8 cellular contexts compared by ENCODE assay signal in genomic region chr22:20130739-20131592, GRCh38. TPM values are rescaled to one million over a fixed set of nuclear protein-coding genes. Genes with fewer than 3 reads are reported as not detected.
DNase-seq lines count a peak whose midpoint lies in the region; ATAC-seq and TF ChIP-seq lines count a peak whose summit lies in the region.

No MANE protein-coding gene starts in this region.

- H3K9me2 ChIP-seq in SK-N-SH, result no peaks in the 10 kb centered on the region

- no peak for TF ChIP-seq RAD21 in SK-N-SH (IDR thresholded peaks at IDR 0.05; ENCODE audit: low read length)

- TF ChIP-seq POLR2A in ovary (IDR thresholded peaks at IDR 0.05), result no peak
- no peak for TF ChIP-seq POLR2A in testis (IDR thresholded peaks at IDR 0.05)

- CTCF ChIA-PET in SK-N-SH (lab: Yijun Ruan, JAX), result interaction anchor here (0.7 to 2.2 kb wide), 5 partner anchors 10 to 190 kb away, joined by 3 to 8 read pairs (median 3); partner anchors contain the start of gene TRMT2A

- ATAC-seq in HG03175 (IDR thresholded peaks at IDR 0.05; ENCODE audit: unreplicated experiment), result peak; percentile 49
- peak; percentile 54 for ATAC-seq in activated naive CD8-positive, alpha-beta T cell treated with anti-CD3 and anti-CD28 coated beads, Interleukin-2, amount 10 ng/mL, durations not matched to agents 7 days and 5 days (ENCODE audit: low read depth)
- peak; percentile 92 for ATAC-seq in Right ventricle myocardium superior (ENCODE audit: poor library complexity)

- TF ChIP-seq CTCF in SK-N-SH (IDR thresholded peaks at IDR 0.05) (no peak), ovary (IDR thresholded peaks at IDR 0.05) (no peak), testis (IDR thresholded peaks at IDR 0.05) (no peak)

- H3K9me3 Mint-ChIP-seq in activated naive CD8-positive, alpha-beta T cell treated with anti-CD3 and anti-CD28 coated beads, Interleukin-2, amount 10 ng/mL, durations not matched to agents 7 days and 5 days, result no peaks in the 10 kb centered on the region

- DNase-seq in NCI-H524 (lab: John Stamatoyannopoulos, UW) (peak; percentile 52 to 76), NCI-H524 treated with DMSO at 0.1 percent for 48 hours (lab: John Stamatoyannopoulos, UW) (no peak), SK-N-SH (peak; percentile 94), Right ventricle myocardium superior (peak; percentile 94), ovary (peak; percentile 82 to 90 (median 84)), testis (peak; percentile 91)
- DNase-seq in activated naive CD8-positive, alpha-beta T cell treated with anti-CD3 and anti-CD28 coated beads, Interleukin-2, amount 10 ng/mL, durations not matched to agents 7 days and 5 days, result peak; percentile 81

- H3K27ac Mint-ChIP-seq in activated naive CD8-positive, alpha-beta T cell treated with anti-CD3 and anti-CD28 coated beads, Interleukin-2, amount 10 ng/mL, durations not matched to agents 7 days and 5 days, result no peak overlapping the region

- peaks cover 0 to 39% of the 10 kb centered on the region in 2 experiments; a peak in 1 of 4 replicates for H3K4me1 ChIP-seq in SK-N-SH (ENCODE audit: control insufficient read depth in 1 of 2, insufficient read depth in 2 of 2, low read depth in 1 of 2, low read length in 1 of 2)
- peaks cover 7% of the 10 kb centered on the region for H3K4me1 ChIP-seq in ovary (ENCODE audit: insufficient read depth)
- H3K4me1 ChIP-seq in testis, result peaks cover 27% of the 10 kb centered on the region

- H3K4me3 ChIP-seq in SK-N-SH (ENCODE audit: low read depth in 2 of 2, low read length in 1 of 2), result peak overlapping the region; percentile 80 to 95
- peak overlapping the region; percentile 99 for H3K4me3 ChIP-seq in ovary
- peak overlapping the region; percentile 93 to 96 for H3K4me3 ChIP-seq in testis

- peak overlapping the region; percentile 92 for H3K4me2 ChIP-seq in SK-N-SH

- WGBS in SK-N-SH (ENCODE audit: low lambda C conversion rate), result 0% methylated on average over 8 of the region's 68 CpGs
- WGBS in ovary, 3 donors, result 2 to 7% (median 2%) methylated on average over 27 to 68 of the region's 68 CpGs
- WGBS in testis, 2 donors, result 0 to 3% methylated on average over 9 to 55 of the region's 68 CpGs

- H3K27ac ChIP-seq in SK-N-SH (ENCODE audit: low read depth in 2 of 2, low read length in 1 of 2), result peak overlapping the region; percentile 75 to 94
- H3K27ac ChIP-seq in ovary, result peak overlapping the region; percentile 85 to 94
- H3K27ac ChIP-seq in testis, result peak overlapping the region; percentile 82 to 94

- H4K20me1 ChIP-seq in SK-N-SH (ENCODE audit: insufficient read depth), result peaks cover 30% of the 10 kb centered on the region

- peaks cover 42% of the 10 kb centered on the region for H3K79me2 ChIP-seq in SK-N-SH (ENCODE audit: insufficient read depth)

- TF ChIP-seq EP300 in SK-N-SH (IDR thresholded peaks at IDR 0.05; ENCODE audit: borderline replicate concordance in 1 of 2, low read depth in 1 of 2, low read length in 1 of 2), result no peak
- no peak for TF ChIP-seq EP300 in ovary (IDR thresholded peaks at IDR 0.05)

- peaks cover 0 to 24% of the 10 kb centered on the region in 2 experiments for H3K36me3 ChIP-seq in SK-N-SH (replicated peaks in 1 of 2; ENCODE audit: control insufficient read depth in 1 of 2, insufficient read depth in 2 of 2, low read length in 1 of 2)
- H3K36me3 ChIP-seq in ovary, result no peaks in the 10 kb centered on the region
- H3K36me3 ChIP-seq in testis (ENCODE audit: low read depth, missing control alignments), result no peaks in the 10 kb centered on the region

- H3K27me3 ChIP-seq in SK-N-SH (ENCODE audit: insufficient read depth) (no peaks in the 10 kb centered on the region), ovary (no peaks in the 10 kb centered on the region), testis (no peaks in the 10 kb centered on the region)

- peaks cover 2% of the 10 kb centered on the region for H3K36me3 Mint-ChIP-seq in activated naive CD8-positive, alpha-beta T cell treated with anti-CD3 and anti-CD28 coated beads, Interleukin-2, amount 10 ng/mL, durations not matched to agents 7 days and 5 days

- POLR2A ChIA-PET in SK-N-SH (lab: Yijun Ruan, JAX), result interaction anchor here (0.6 to 1.9 kb wide), 5 partner anchors 8 to 372 kb away, joined by 3 to 5 read pairs (median 4); partner anchors contain the start of gene TRMT2A
- POLR2A ChIA-PET in activated naive CD8-positive, alpha-beta T cell treated with anti-CD3 and anti-CD28 coated beads, Interleukin-2, amount 10 ng/mL, durations not matched to agents 7 days and 5 days (lab: Charles Lee), result interaction anchor here (0.9 to 1.7 kb wide), 4 partner anchors 13 to 110 kb away, joined by 3 to 9 read pairs (median 4); partner anchors contain the start of genes TANGO2 and TRMT2A

- H3K9ac ChIP-seq in SK-N-SH, result peak overlapping the region; percentile 81

- H3K4me1 Mint-ChIP-seq in activated naive CD8-positive, alpha-beta T cell treated with anti-CD3 and anti-CD28 coated beads, Interleukin-2, amount 10 ng/mL, durations not matched to agents 7 days and 5 days, result peaks cover 9% of the 10 kb centered on the region

- H3F3A ChIP-seq in SK-N-SH (replicated peaks; ENCODE audit: insufficient read depth), result peaks cover 18% of the 10 kb centered on the region

- no peaks in the 10 kb centered on the region for H3K9me3 ChIP-seq in SK-N-SH
- no peaks in the 10 kb centered on the region for H3K9me3 ChIP-seq in ovary
- no peaks in the 10 kb centered on the region for H3K9me3 ChIP-seq in testis

- H2AFZ ChIP-seq in SK-N-SH (ENCODE audit: low read depth), result peak overlapping the region; percentile 70; the same call in 1 of the 2 replicates

- peak overlapping the region; percentile 60 for H3K4me3 Mint-ChIP-seq in activated naive CD8-positive, alpha-beta T cell treated with anti-CD3 and anti-CD28 coated beads, Interleukin-2, amount 10 ng/mL, durations not matched to agents 7 days and 5 days

- intact Hi-C loops in Right ventricle myocardium superior (cut with DNase I), result no loop called here
- intact Hi-C loops in ovary (cut with DNase I), result loop anchor here in 1 of 4 donors (10.0 kb wide), 1 partner anchor 64 kb away; no protein-coding TSS in a partner anchor
- intact Hi-C loops in testis (cut with DNase I; ENCODE audit: low total_unique reads), result no loop called here

- H3K27me3 Mint-ChIP-seq in activated naive CD8-positive, alpha-beta T cell treated with anti-CD3 and anti-CD28 coated beads, Interleukin-2, amount 10 ng/mL, durations not matched to agents 7 days and 5 days, result no peaks in the 10 kb centered on the region

TF ChIP-seq in SK-N-SH, 30 proteins besides CTCF, POLR2A, EP300 and RAD21 (continues in another document):
- TF ChIP-seq FOSL2 (IDR thresholded peaks at IDR 0.05; ENCODE audit: borderline replicate concordance, low read depth) (no peak), YY1 (IDR thresholded peaks at IDR 0.05; ENCODE audit: low read depth) (no peak)

RNA-seq across cellular contexts. Expression of gene ZDHHC8, which starts 0.6 kb away (rescaled TPM):
- polyA plus RNA-seq in SK-N-SH (2012; rRNA removed) (36.5 and 65.3 TPM in 2 replicates), ovary (10 to 100 TPM in 1 of 2 donors, 1 to 10 TPM in 1; 5.1 to 34.8 TPM), testis (ENCODE audit: insufficient read depth, low read depth, low replicate concordance) (34.0 TPM)
- polyA plus RNA-seq in SK-N-SH (2012; cell fraction: cytosol; rRNA removed), result 21.9 and 35.0 TPM in 2 replicates
- 436 and 508 TPM in 2 replicates for polyA plus RNA-seq in SK-N-SH (2012; cell fraction: nucleus; rRNA removed)
- total RNA-seq in activated naive CD8-positive, alpha-beta T cell treated with anti-CD3 and anti-CD28 coated beads, Interleukin-2, amount 10 ng/mL, durations not matched to agents 7 days and 5 days, result 10 to 100 TPM; 64.1 to 66.9 TPM
- total RNA-seq in Right ventricle myocardium superior (39.2 TPM), ovary (10 to 100 TPM; 13.7 to 77.4 (median 60.9) TPM), testis (10 to 100 TPM; 40.9 to 44.0 TPM)

RNA-seq across cellular contexts. Expression of gene TRMT2A, which starts 13.9 kb away (rescaled TPM):
- polyA plus RNA-seq in SK-N-SH (2012; rRNA removed) (54.6 and 73.1 TPM in 2 replicates), ovary (10 to 100 TPM in 1 of 2 donors, 1 to 10 TPM in 1; 2.8 to 44.1 TPM), testis (ENCODE audit: insufficient read depth, low read depth, low replicate concordance) (82.7 TPM)
- polyA plus RNA-seq in SK-N-SH (2012; cell fraction: cytosol; rRNA removed), result 7.9 and 12.8 TPM in 2 replicates
- 409 and 434 TPM in 2 replicates for polyA plus RNA-seq in SK-N-SH (2012; cell fraction: nucleus; rRNA removed)
- 100 to 1,000 TPM; 107 to 118 TPM for total RNA-seq in activated naive CD8-positive, alpha-beta T cell treated with anti-CD3 and anti-CD28 coated beads, Interleukin-2, amount 10 ng/mL, durations not matched to agents 7 days and 5 days
- total RNA-seq in Right ventricle myocardium superior (21.9 TPM), ovary (10 to 100 TPM; 35.6 to 59.7 (median 50.1) TPM), testis (100 to 1,000 TPM in 1 of 2 donors, 10 to 100 TPM in 1; 97.2 to 122 TPM)

RNA-seq across cellular contexts. Expression of gene RANBP1, which starts 15.1 kb away (rescaled TPM):
- polyA plus RNA-seq in SK-N-SH (2012; rRNA removed), result 288 and 502 TPM in 2 replicates
- 421 and 483 TPM in 2 replicates for polyA plus RNA-seq in SK-N-SH (2012; cell fraction: cytosol; rRNA removed)
- polyA plus RNA-seq in SK-N-SH (2012; cell fraction: nucleus; rRNA removed), result 259 and 349 TPM in 2 replicates
- total RNA-seq in activated naive CD8-positive, alpha-beta T cell treated with anti-CD3 and anti-CD28 coated beads, Interleukin-2, amount 10 ng/mL, durations not matched to agents 7 days and 5 days, result 100 to 1,000 TPM; 190 to 203 TPM
- total RNA-seq in Right ventricle myocardium superior, result 32.7 TPM
- total RNA-seq in ovary, result 100 to 1,000 TPM in 2 of 7 donors, 10 to 100 TPM in 5; 62.8 to 198 (median 82.8) TPM
- 10 to 100 TPM; 79.9 to 80.2 TPM for polyA plus RNA-seq in ovary
- 100 to 1,000 TPM; 284 to 318 TPM for total RNA-seq in testis
- 247 TPM for polyA plus RNA-seq in testis (ENCODE audit: insufficient read depth, low read depth, low replicate concordance)

RNA-seq across cellular contexts. Expression of gene CCDC188, which starts 19.9 kb away (rescaled TPM):
- polyA plus RNA-seq in SK-N-SH (2012; rRNA removed) (21.1 and 24.0 TPM in 2 replicates), ovary (under 1 TPM in 1 of 2 donors, not detected in 1; 0.74 TPM), testis (ENCODE audit: insufficient read depth, low read depth, low replicate concordance) (46.5 TPM)
- 4.4 and 6.7 TPM in 2 replicates for polyA plus RNA-seq in SK-N-SH (2012; cell fraction: cytosol; rRNA removed)
- 141 and 175 TPM in 2 replicates for polyA plus RNA-seq in SK-N-SH (2012; cell fraction: nucleus; rRNA removed)
- under 1 TPM in 1 of 2 experiments, not detected in 1; 0.51 TPM for total RNA-seq in activated naive CD8-positive, alpha-beta T cell treated with anti-CD3 and anti-CD28 coated beads, Interleukin-2, amount 10 ng/mL, durations not matched to agents 7 days and 5 days
- total RNA-seq in Right ventricle myocardium superior (0.30 TPM), ovary (1 to 10 TPM in 1 of 7 donors, under 1 TPM in 6; 0.27 to 1.1 (median 0.36) TPM), testis (10 to 100 TPM; 12.2 to 33.1 TPM)

RNA-seq across cellular contexts. Expression of gene DGCR8, which starts 50.9 kb away (rescaled TPM):
- polyA plus RNA-seq in SK-N-SH (2012; rRNA removed) (23.9 and 26.5 TPM in 2 replicates), ovary (10 to 100 TPM; 17.2 to 21.4 TPM), testis (ENCODE audit: insufficient read depth, low read depth, low replicate concordance) (44.4 TPM)
- polyA plus RNA-seq in SK-N-SH (2012; cell fraction: cytosol; rRNA removed), result 15.0 and 15.8 TPM in 2 replicates
- 107 and 117 TPM in 2 replicates for polyA plus RNA-seq in SK-N-SH (2012; cell fraction: nucleus; rRNA removed)
- 10 to 100 TPM; 54.3 to 54.5 TPM for total RNA-seq in activated naive CD8-positive, alpha-beta T cell treated with anti-CD3 and anti-CD28 coated beads, Interleukin-2, amount 10 ng/mL, durations not matched to agents 7 days and 5 days
- total RNA-seq in Right ventricle myocardium superior (15.4 TPM), ovary (10 to 100 TPM; 15.9 to 46.5 (median 40.1) TPM), testis (10 to 100 TPM; 64.8 to 83.7 TPM)
